1 cellular context compared by ENCODE assay signal in the genomic region with DNA sequence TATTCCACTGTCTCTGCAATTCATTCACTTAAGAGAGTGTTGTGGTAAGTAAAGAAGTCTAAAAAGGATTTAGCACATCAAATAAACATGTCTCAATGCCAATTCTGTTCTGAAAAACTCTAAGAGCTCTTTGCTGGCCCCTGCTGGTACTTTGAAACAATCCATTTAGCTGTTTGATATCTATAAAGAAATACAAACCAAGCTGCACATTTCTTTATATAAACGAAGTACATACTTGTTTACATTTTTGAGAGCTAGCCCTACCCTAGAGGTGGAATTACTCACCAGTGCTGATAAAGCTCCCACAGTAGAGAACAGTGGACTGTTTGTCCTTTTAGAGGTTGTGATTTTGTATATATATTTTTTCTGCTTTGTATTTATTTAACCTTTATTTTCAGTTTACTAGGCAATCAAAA.
TF ChIP-seq lines count a peak whose summit lies in the region.

No MANE protein-coding gene starts in this region.

TF ChIP-seq in GM12878, 131 proteins besides CTCF, POLR2A, EP300 and RAD21 (continued from another document):
- TF ChIP-seq, protein P1, sequence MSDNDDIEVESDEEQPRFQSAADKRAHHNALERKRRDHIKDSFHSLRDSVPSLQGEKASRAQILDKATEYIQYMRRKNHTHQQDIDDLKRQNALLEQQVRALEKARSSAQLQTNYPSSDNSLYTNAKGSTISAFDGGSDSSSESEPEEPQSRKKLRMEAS (IDR thresholded peaks at IDR 0.05; ENCODE audit: low read depth, low read length), result no peak
- no peak for TF ChIP-seq FOXM1 (IDR thresholded peaks at IDR 0.05; ENCODE audit: low read depth, low read length)
